In genomic region chr18:12993439-12993838, GRCh38 we compare ENCODE assay signal across 24 cellular contexts. TPM values are rescaled to one million over a fixed set of nuclear protein-coding genes. Genes with fewer than 3 reads are reported as not detected.
A peak's percentile ranks its signal among the peaks of the same experiment; 100 is the strongest.
DNase-seq lines count a peak whose midpoint lies in the region; ATAC-seq and TF ChIP-seq lines count a peak whose summit lies in the region.
"Had no signal": no experiment of that assay in that cellular context is flagged by ENCODE, and none has a peak within 500 bp of the region (broad histone marks: within the 10 kb centered on the region; RNA-seq: fewer than 3 reads in every experiment).

No MANE protein-coding gene starts in this region.

- DNase-seq in activated naive CD8-positive, alpha-beta T cell treated with anti-CD3 and anti-CD28 coated beads, Interleukin-2, amount 50 U/mL, for 24 hours: no peak
- DNase-seq in Karpas-422 (no peak), A172 (ENCODE audit: low spot score) (no peak), NAMALWA (ENCODE audit: low spot score) (no peak), Peyer's patch (no peak)
- DNase-seq: activated CD4-positive, alpha-beta T cell treated with anti-CD3 and anti-CD28 coated beads, Interleukin-2, amount 50 U/mL, for 4 hours; activated naive CD4-positive, alpha-beta T cell treated with anti-CD3 and anti-CD28 coated beads for 36 hours; activated T-cell treated with anti-CD3 and anti-CD28 coated beads for 4 hours; erythroblast; foreskin fibroblast; KG1; NCI-H1048; NCI-H1930; NCI-H446; testis; WERI-Rb-1 had no signal

- H3K4me1 Mint-ChIP-seq in activated naive CD8-positive, alpha-beta T cell (ENCODE audit: low read depth): peaks cover 21% of the 10 kb centered on the region
- peaks cover 26% of the 10 kb centered on the region for H3K4me1 Mint-ChIP-seq in activated naive CD8-positive, alpha-beta T cell treated with anti-CD3 and anti-CD28 coated beads, Interleukin-2, amount 50 U/mL, for 24 hours
- H3K4me1 Mint-ChIP-seq in activated T-helper 17 cell treated with anti-CD3 and anti-CD28 coated beads, Interleukin-2, amount 50 U/mL, for 72 hours: peaks cover 30% of the 10 kb centered on the region
- peaks cover 31% of the 10 kb centered on the region for H3K4me1 Mint-ChIP-seq in nephron

- H3K27me3 ChIP-seq in Karpas-422 (ENCODE audit: low read length) (no peaks in the 10 kb centered on the region), Peyer's patch (no peaks in the 10 kb centered on the region)
- H3K27me3 ChIP-seq: SJSA1, testis, vagina had no signal

- H3K4me1 ChIP-seq in Karpas-422 (ENCODE audit: low read length) (peaks cover 52% of the 10 kb centered on the region), Peyer's patch (peaks cover 0 to 29% (median 0%) of the 10 kb centered on the region in 4 donors)

- TF ChIP-seq CTCF in nephron (IDR thresholded peaks at IDR 0.05; ENCODE audit: unreplicated experiment in 3 of 3) (no peak), Peyer's patch (IDR thresholded peaks at IDR 0.05) (no peak)

- H3K27ac Mint-ChIP-seq in activated naive CD8-positive, alpha-beta T cell: peak overlapping the region; percentile 7
- no peak overlapping the region for H3K27ac Mint-ChIP-seq in activated naive CD8-positive, alpha-beta T cell treated with anti-CD3 and anti-CD28 coated beads, Interleukin-2, amount 50 U/mL, for 24 hours
- peak overlapping the region; percentile 92 for H3K27ac Mint-ChIP-seq in activated T-helper 17 cell treated with anti-CD3 and anti-CD28 coated beads, Interleukin-2, amount 50 U/mL, for 72 hours
- H3K27ac Mint-ChIP-seq in nephron: no peak overlapping the region
- H3K27ac Mint-ChIP-seq: activated naive CD4-positive, alpha-beta T cell treated with anti-CD3 and anti-CD28 coated beads for 36 hours; progenitor cell of endocrine pancreas had no signal

- H3K9me2 ChIP-seq in Karpas-422 (replicated peaks; ENCODE audit: insufficient read depth, low read length): no peaks in the 10 kb centered on the region

- no peaks in the 10 kb centered on the region for H3K9me3 ChIP-seq in Karpas-422 (ENCODE audit: low read length)
- no peaks in the 10 kb centered on the region for H3K9me3 ChIP-seq in Peyer's patch
- H3K9me3 ChIP-seq: HAP-1, SJSA1, testis, vagina had no signal

- peaks cover 6% of the 10 kb centered on the region for H3K36me3 ChIP-seq in Karpas-422 (ENCODE audit: insufficient read depth, low read length)
- no peaks in the 10 kb centered on the region for H3K36me3 ChIP-seq in Peyer's patch
- H3K36me3 ChIP-seq: HAP-1, vagina had no signal

- no peak for ATAC-seq in activated naive CD8-positive, alpha-beta T cell treated with anti-CD3 and anti-CD28 coated beads, Interleukin-2, amount 50 U/mL, for 24 hours
- no peak for ATAC-seq in activated T-helper 17 cell treated with anti-CD3 and anti-CD28 coated beads, Interleukin-2, amount 50 U/mL, for 72 hours (replicated peaks)

- H3K9ac ChIP-seq in Karpas-422 (ENCODE audit: low read length): peak overlapping the region; percentile 93; the same call in 1 of the 2 replicates

- H3K27ac ChIP-seq in Karpas-422 (ENCODE audit: low read length): no peak overlapping the region
- H3K27ac ChIP-seq in Peyer's patch: no peak overlapping the region
- H3K27ac ChIP-seq: SJSA1, testis, vagina, WERI-Rb-1 had no signal

- peak overlapping the region; percentile 98 for H3K4me3 Mint-ChIP-seq in activated naive CD8-positive, alpha-beta T cell
- H3K4me3 Mint-ChIP-seq in activated naive CD8-positive, alpha-beta T cell treated with anti-CD3 and anti-CD28 coated beads, Interleukin-2, amount 50 U/mL, for 24 hours: no peak overlapping the region
- no peak overlapping the region for H3K4me3 Mint-ChIP-seq in activated T-helper 17 cell treated with anti-CD3 and anti-CD28 coated beads, Interleukin-2, amount 50 U/mL, for 72 hours
- H3K4me3 Mint-ChIP-seq in nephron: peak overlapping the region in 2 of 3 experiments; percentile 88 to 99
- H3K4me3 Mint-ChIP-seq: CD14-positive monocyte had no signal

- TF ChIP-seq POLR2A in Peyer's patch (IDR thresholded peaks at IDR 0.05): no peak

- peak overlapping the region; percentile 87 for H3K4me2 ChIP-seq in Karpas-422 (ENCODE audit: low read depth, low read length, poor library complexity, severe bottlenecking)

- H3K36me3 Mint-ChIP-seq in activated naive CD8-positive, alpha-beta T cell: no peaks in the 10 kb centered on the region
- H3K36me3 Mint-ChIP-seq in activated naive CD8-positive, alpha-beta T cell treated with anti-CD3 and anti-CD28 coated beads, Interleukin-2, amount 50 U/mL, for 24 hours (ENCODE audit: low read depth): peaks cover 13% of the 10 kb centered on the region
- H3K36me3 Mint-ChIP-seq in activated T-helper 17 cell treated with anti-CD3 and anti-CD28 coated beads, Interleukin-2, amount 50 U/mL, for 72 hours (ENCODE audit: low read depth): peaks cover 38% of the 10 kb centered on the region
- no peaks in the 10 kb centered on the region for H3K36me3 Mint-ChIP-seq in nephron (ENCODE audit: low read depth)
- H3K36me3 Mint-ChIP-seq: CD14-positive monocyte had no signal

- H4K20me1 ChIP-seq in Karpas-422 (ENCODE audit: insufficient read depth, low read depth, low read length): peaks cover 5% of the 10 kb centered on the region; the same call in 1 of the 2 replicates

- H3K27me3 Mint-ChIP-seq in activated naive CD8-positive, alpha-beta T cell: no peaks in the 10 kb centered on the region
- peaks cover 3% of the 10 kb centered on the region for H3K27me3 Mint-ChIP-seq in activated naive CD8-positive, alpha-beta T cell treated with anti-CD3 and anti-CD28 coated beads, Interleukin-2, amount 50 U/mL, for 24 hours
- no peaks in the 10 kb centered on the region for H3K27me3 Mint-ChIP-seq in activated T-helper 17 cell treated with anti-CD3 and anti-CD28 coated beads, Interleukin-2, amount 50 U/mL, for 72 hours
- no peaks in the 10 kb centered on the region for H3K27me3 Mint-ChIP-seq in nephron (ENCODE audit: low read depth)
- H3K27me3 Mint-ChIP-seq: progenitor cell of endocrine pancreas had no signal

- H2AFZ ChIP-seq in Karpas-422 (ENCODE audit: low read length): no peak overlapping the region

- peaks cover 69% of the 10 kb centered on the region for H3K79me2 ChIP-seq in Karpas-422 (ENCODE audit: low read length)

- no peaks in the 10 kb centered on the region for H3K9me3 Mint-ChIP-seq in activated naive CD8-positive, alpha-beta T cell (ENCODE audit: low read depth)
- H3K9me3 Mint-ChIP-seq in activated naive CD8-positive, alpha-beta T cell treated with anti-CD3 and anti-CD28 coated beads, Interleukin-2, amount 50 U/mL, for 24 hours: no peaks in the 10 kb centered on the region
- no peaks in the 10 kb centered on the region for H3K9me3 Mint-ChIP-seq in activated T-helper 17 cell treated with anti-CD3 and anti-CD28 coated beads, Interleukin-2, amount 50 U/mL, for 72 hours
- H3K9me3 Mint-ChIP-seq in nephron: no peaks in the 10 kb centered on the region
- H3K9me3 Mint-ChIP-seq: activated naive CD4-positive, alpha-beta T cell treated with anti-CD3 and anti-CD28 coated beads for 36 hours; CD14-positive monocyte had no signal

- H3K4me3 ChIP-seq in Karpas-422 (ENCODE audit: low read length): peak overlapping the region; percentile 90
- no peak overlapping the region for H3K4me3 ChIP-seq in Peyer's patch
- H3K4me3 ChIP-seq: HAP-1, SJSA1, testis, vagina had no signal

RNA-seq across cellular contexts. Expression of gene CEP192, which starts 2.3 kb away (rescaled TPM):
- 28.9 and 37.9 TPM in 2 replicates for total RNA-seq in Karpas-422 (2014; rRNA removed; shearing (Covaris generic); ENCODE audit: low replicate concordance)
- total RNA-seq in activated T-helper 17 cell treated with anti-CD3 and anti-CD28 coated beads, Interleukin-2, amount 50 U/mL, for 72 hours: 10 to 100 TPM; 35.3 to 62.0 TPM
- total RNA-seq in A172 (2014; rRNA removed; shearing (Covaris generic)): 30.1 and 30.5 TPM in 2 replicates
- 10 to 100 TPM; 21.9 to 44.6 (median 36.9) TPM for total RNA-seq in Peyer's patch

RNA-seq across cellular contexts. Expression of gene SEH1L, which starts 45.6 kb away (rescaled TPM):
- 58.8 and 64.4 TPM in 2 replicates for total RNA-seq in Karpas-422 (2014; rRNA removed; shearing (Covaris generic); ENCODE audit: low replicate concordance)
- 100 to 1,000 TPM in 1 of 2 donors, 10 to 100 TPM in 1; 72.1 to 120 TPM for total RNA-seq in activated T-helper 17 cell treated with anti-CD3 and anti-CD28 coated beads, Interleukin-2, amount 50 U/mL, for 72 hours
- total RNA-seq in A172 (2014; rRNA removed; shearing (Covaris generic)): 51.2 and 53.9 TPM in 2 replicates
- 10 to 100 TPM; 18.6 to 38.0 (median 25.3) TPM for total RNA-seq in Peyer's patch

Comparison
In these comparisons a context has a peak if more than half of its experiments do, and no peak if none do; other contexts are left out.
1. H3K27ac Mint-ChIP-seq: peak in activated naive CD8-positive, alpha-beta T cell (single experiment) and activated T-helper 17 cell treated with anti-CD3 and anti-CD28 coated beads, Interleukin-2, amount 50 U/mL, for 72 hours (single experiment); none in activated naive CD8-positive, alpha-beta T cell treated with anti-CD3 and anti-CD28 coated beads, Interleukin-2, amount 50 U/mL, for 24 hours (single experiment) and nephron (0 of 3).
2. H3K4me3 Mint-ChIP-seq: peak in activated naive CD8-positive, alpha-beta T cell (single experiment) and nephron (2 of 3); none in activated naive CD8-positive, alpha-beta T cell treated with anti-CD3 and anti-CD28 coated beads, Interleukin-2, amount 50 U/mL, for 24 hours (single experiment) and activated T-helper 17 cell treated with anti-CD3 and anti-CD28 coated beads, Interleukin-2, amount 50 U/mL, for 72 hours (single experiment).